Comparison of ENCODE assay signal across 25 cellular contexts in genomic region chr7:13602036-13602435, GRCh38.
"Had no signal": no experiment of that assay in that cellular context is flagged by ENCODE, and none has a peak within 500 bp of the region (broad histone marks: within the 10 kb centered on the region; RNA-seq: fewer than 3 reads in every experiment).

No MANE protein-coding gene starts in this region.

- H3K4me1 Mint-ChIP-seq: immature natural killer cell; memory B cell; nephron; stimulated activated memory B cell treated with anti-CD40 and anti-IgM and Interleukin-4, amounts not matched to agents 10 μg/mL and 1 μg/mL and 100 μg/mL, for 72 hours had no signal

- H3K27me3 ChIP-seq: esophagus muscularis mucosa, foreskin keratinocyte, right lobe of liver, spleen, tibial artery, upper lobe of left lung, uterus had no signal

- H3K4me3 Mint-ChIP-seq: dendritic cell treated with granulocyte-macrophage colony-stimulating factor and Interleukin-4, amounts not matched to agents 40 ng/mL and 50 ng/mL, for 4 days; effector memory CD8-positive, alpha-beta T cell; immature natural killer cell; memory B cell; nephron; stimulated activated memory B cell treated with anti-CD40 and anti-IgM and Interleukin-4, amounts not matched to agents 10 μg/mL and 1 μg/mL and 100 μg/mL, for 72 hours; stimulated activated naive CD8-positive, alpha-beta T cell treated with anti-CD3 and anti-CD28 coated beads, Interleukin-15, Interleukin-2, amounts not matched to agents 100 ng/mL and 50 ng/mL, for 24 hours had no signal

- H3K27ac Mint-ChIP-seq: dendritic cell treated with granulocyte-macrophage colony-stimulating factor and Interleukin-4, amounts not matched to agents 40 ng/mL and 50 ng/mL, for 4 days; effector memory CD8-positive, alpha-beta T cell; immature natural killer cell; memory B cell; nephron; stimulated activated memory B cell treated with anti-CD40 and anti-IgM and Interleukin-4, amounts not matched to agents 10 μg/mL and 1 μg/mL and 100 μg/mL, for 72 hours; stimulated activated naive CD8-positive, alpha-beta T cell treated with anti-CD3 and anti-CD28 coated beads, Interleukin-15, Interleukin-2, amounts not matched to agents 100 ng/mL and 50 ng/mL, for 24 hours had no signal

- H3K36me3 Mint-ChIP-seq: immature natural killer cell; memory B cell; stimulated activated memory B cell treated with anti-CD40 and anti-IgM and Interleukin-4, amounts not matched to agents 10 μg/mL and 1 μg/mL and 100 μg/mL, for 72 hours had no signal

- ATAC-seq: effector memory CD8-positive, alpha-beta T cell; foreskin keratinocyte; lower lobe of right lung; psoas muscle; right lobe of liver; stimulated activated memory B cell treated with anti-CD40 and anti-IgM and Interleukin-4, amounts not matched to agents 10 μg/mL and 1 μg/mL and 100 μg/mL, for 72 hours had no signal

- H3K9me3 Mint-ChIP-seq: effector memory CD8-positive, alpha-beta T cell; stimulated activated memory B cell treated with anti-CD40 and anti-IgM and Interleukin-4, amounts not matched to agents 10 μg/mL and 1 μg/mL and 100 μg/mL, for 72 hours had no signal

- DNase-seq: effector memory CD8-positive, alpha-beta T cell; foreskin keratinocyte; immature natural killer cell; left ventricle myocardium inferior; lower lobe of right lung; midbrain; occipital lobe; psoas muscle; retina; right lobe of liver; spleen; stimulated activated CD4-positive, alpha-beta T cell treated with anti-CD3 and anti-CD28 coated beads, Interleukin-15, amount 100 ng/mL, for 24 hours; stimulated activated CD4-positive, alpha-beta T cell treated with anti-CD3 and anti-CD28 coated beads, Interleukin-1b, Interleukin-23, amount 100 ng/mL, for 48 hours; stimulated activated CD4-positive, alpha-beta T cell treated with anti-CD3 and anti-CD28 coated beads, Interleukin-4, amount 100 ng/mL, for 24 hours; tibial artery; upper lobe of left lung; uterus had no signal

- H3K36me3 ChIP-seq: esophagus muscularis mucosa, left ventricle myocardium inferior, lower lobe of right lung, right lobe of liver, spleen, tibial artery, upper lobe of left lung, uterus had no signal

- H3K4me3 ChIP-seq: esophagus muscularis mucosa, left ventricle myocardium inferior, lower lobe of right lung, psoas muscle, right lobe of liver, spleen, tibial artery, upper lobe of left lung, uterus had no signal

- H3K27ac ChIP-seq: epithelial cell of prostate, esophagus muscularis mucosa, foreskin keratinocyte, left ventricle myocardium inferior, lower lobe of right lung, psoas muscle, right lobe of liver, spleen, tibial artery, upper lobe of left lung, uterus had no signal

- H3K27me3 Mint-ChIP-seq: dendritic cell treated with granulocyte-macrophage colony-stimulating factor and Interleukin-4, amounts not matched to agents 40 ng/mL and 50 ng/mL, for 4 days; effector memory CD8-positive, alpha-beta T cell; memory B cell; stimulated activated memory B cell treated with anti-CD40 and anti-IgM and Interleukin-4, amounts not matched to agents 10 μg/mL and 1 μg/mL and 100 μg/mL, for 72 hours; stimulated activated naive CD8-positive, alpha-beta T cell treated with anti-CD3 and anti-CD28 coated beads, Interleukin-15, Interleukin-2, amounts not matched to agents 100 ng/mL and 50 ng/mL, for 24 hours had no signal

- FAIRE-seq: keratinocyte had no signal

- H3K4me1 ChIP-seq: esophagus muscularis mucosa, left ventricle myocardium inferior, lower lobe of right lung, psoas muscle, right lobe of liver, spleen, tibial artery, upper lobe of left lung, uterus had no signal

- H3K9me3 ChIP-seq: esophagus muscularis mucosa, left ventricle myocardium inferior, lower lobe of right lung, psoas muscle, right lobe of liver, tibial artery, upper lobe of left lung, uterus had no signal
